In the genomic region with DNA sequence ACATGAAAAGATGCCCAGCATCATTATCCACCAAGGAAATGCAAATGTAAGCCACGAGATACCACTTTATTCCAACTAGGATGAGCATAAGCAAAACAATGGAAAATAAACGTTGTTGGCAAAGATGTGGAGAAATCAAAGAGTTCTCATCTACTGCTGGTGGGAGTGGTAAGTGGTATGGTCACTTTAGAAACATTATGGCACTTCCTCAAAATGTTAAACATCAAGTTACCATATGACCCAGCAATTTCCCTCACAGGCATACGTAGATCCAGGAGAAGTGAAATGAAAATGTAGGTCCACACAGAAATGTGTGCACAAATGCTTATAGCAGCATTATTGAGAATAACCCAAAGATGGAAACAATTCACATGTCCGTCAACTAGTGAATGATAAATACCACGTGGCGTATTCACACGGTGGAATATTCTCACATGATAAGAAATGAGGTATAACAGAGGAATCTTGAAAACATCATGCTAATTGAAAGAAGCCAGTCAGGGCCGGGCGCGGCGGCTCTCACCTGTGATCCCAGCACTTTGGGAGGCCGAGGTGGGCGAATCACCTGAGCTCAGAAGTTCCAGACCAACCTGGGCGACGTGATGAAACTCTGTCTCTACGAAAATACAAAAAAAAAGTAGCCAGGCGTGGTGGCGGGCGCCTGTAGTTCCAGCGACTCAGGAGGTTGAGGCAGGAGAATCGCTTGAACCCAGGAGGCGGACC, we compare ENCODE assay signal across 2 cellular contexts.
TF ChIP-seq lines count a peak whose summit lies in the region.

No MANE protein-coding gene starts in this region.

TF ChIP-seq in HepG2, 621 proteins besides CTCF, POLR2A, EP300 and RAD21:
- TF ChIP-seq, protein P1, sequence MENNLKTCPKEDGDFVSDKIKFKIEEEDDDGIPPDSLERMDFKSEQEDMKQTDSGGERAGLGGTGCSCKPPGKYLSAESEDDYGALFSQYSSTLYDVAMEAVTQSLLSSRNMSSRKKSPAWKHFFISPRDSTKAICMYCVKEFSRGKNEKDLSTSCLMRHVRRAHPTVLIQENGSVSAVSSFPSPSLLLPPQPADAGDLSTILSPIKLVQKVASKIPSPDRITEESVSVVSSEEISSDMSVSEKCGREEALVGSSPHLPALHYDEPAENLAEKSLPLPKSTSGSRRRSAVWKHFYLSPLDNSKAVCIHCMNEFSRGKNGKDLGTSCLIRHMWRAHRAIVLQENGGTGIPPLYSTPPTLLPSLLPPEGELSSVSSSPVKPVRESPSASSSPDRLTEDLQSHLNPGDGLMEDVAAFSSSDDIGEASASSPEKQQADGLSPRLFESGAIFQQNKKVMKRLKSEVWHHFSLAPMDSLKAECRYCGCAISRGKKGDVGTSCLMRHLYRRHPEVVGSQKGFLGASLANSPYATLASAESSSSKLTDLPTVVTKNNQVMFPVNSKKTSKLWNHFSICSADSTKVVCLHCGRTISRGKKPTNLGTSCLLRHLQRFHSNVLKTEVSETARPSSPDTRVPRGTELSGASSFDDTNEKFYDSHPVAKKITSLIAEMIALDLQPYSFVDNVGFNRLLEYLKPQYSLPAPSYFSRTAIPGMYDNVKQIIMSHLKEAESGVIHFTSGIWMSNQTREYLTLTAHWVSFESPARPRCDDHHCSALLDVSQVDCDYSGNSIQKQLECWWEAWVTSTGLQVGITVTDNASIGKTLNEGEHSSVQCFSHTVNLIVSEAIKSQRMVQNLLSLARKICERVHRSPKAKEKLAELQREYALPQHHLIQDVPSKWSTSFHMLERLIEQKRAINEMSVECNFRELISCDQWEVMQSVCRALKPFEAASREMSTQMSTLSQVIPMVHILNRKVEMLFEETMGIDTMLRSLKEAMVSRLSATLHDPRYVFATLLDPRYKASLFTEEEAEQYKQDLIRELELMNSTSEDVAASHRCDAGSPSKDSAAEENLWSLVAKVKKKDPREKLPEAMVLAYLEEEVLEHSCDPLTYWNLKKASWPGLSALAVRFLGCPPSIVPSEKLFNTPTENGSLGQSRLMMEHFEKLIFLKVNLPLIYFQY (CRISPR knock-in tag; IDR thresholded peaks at IDR 0.05; ENCODE audit: borderline replicate concordance) = no peak
- TF ChIP-seq, protein P2, sequence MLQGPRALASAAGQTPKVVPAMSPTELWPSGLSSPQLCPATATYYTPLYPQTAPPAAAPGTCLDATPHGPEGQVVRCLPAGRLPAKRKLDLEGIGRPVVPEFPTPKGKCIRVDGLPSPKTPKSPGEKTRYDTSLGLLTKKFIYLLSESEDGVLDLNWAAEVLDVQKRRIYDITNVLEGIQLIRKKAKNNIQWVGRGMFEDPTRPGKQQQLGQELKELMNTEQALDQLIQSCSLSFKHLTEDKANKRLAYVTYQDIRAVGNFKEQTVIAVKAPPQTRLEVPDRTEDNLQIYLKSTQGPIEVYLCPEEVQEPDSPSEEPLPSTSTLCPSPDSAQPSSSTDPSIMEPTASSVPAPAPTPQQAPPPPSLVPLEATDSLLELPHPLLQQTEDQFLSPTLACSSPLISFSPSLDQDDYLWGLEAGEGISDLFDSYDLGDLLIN (CRISPR knock-in tag; IDR thresholded peaks at IDR 0.05; ENCODE audit: borderline replicate concordance) = no peak
- TF ChIP-seq, protein P3, sequence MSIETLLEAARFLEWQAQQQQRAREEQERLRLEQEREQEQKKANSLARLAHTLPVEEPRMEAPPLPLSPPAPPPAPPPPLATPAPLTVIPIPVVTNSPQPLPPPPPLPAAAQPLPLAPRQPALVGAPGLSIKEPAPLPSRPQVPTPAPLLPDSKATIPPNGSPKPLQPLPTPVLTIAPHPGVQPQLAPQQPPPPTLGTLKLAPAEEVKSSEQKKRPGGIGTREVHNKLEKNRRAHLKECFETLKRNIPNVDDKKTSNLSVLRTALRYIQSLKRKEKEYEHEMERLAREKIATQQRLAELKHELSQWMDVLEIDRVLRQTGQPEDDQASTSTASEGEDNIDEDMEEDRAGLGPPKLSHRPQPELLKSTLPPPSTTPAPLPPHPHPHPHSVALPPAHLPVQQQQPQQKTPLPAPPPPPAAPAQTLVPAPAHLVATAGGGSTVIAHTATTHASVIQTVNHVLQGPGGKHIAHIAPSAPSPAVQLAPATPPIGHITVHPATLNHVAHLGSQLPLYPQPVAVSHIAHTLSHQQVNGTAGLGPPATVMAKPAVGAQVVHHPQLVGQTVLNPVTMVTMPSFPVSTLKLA (IDR thresholded peaks at IDR 0.05) = peak; percentile 97

TF ChIP-seq in GM12878, 131 proteins besides CTCF, POLR2A, EP300 and RAD21:
- TF ChIP-seq, protein P4, sequence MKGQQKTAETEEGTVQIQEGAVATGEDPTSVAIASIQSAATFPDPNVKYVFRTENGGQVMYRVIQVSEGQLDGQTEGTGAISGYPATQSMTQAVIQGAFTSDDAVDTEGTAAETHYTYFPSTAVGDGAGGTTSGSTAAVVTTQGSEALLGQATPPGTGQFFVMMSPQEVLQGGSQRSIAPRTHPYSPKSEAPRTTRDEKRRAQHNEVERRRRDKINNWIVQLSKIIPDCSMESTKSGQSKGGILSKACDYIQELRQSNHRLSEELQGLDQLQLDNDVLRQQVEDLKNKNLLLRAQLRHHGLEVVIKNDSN (IDR thresholded peaks at IDR 0.05; ENCODE audit: borderline replicate concordance, extremely low read length, insufficient read depth, low read depth, low read length) = no peak
- TF ChIP-seq FOXM1 (IDR thresholded peaks at IDR 0.05; ENCODE audit: low read depth, low read length) (no peak), SPI1 (IDR thresholded peaks at IDR 0.05; ENCODE audit: borderline replicate concordance, insufficient read depth, low read depth, low read length) (0 out of 2 replicates have a peak, but pooled peaks have one; percentile 6)
